In genomic region chr1:170675825-170676224, GRCh38 we compare ENCODE assay signal across 21 cellular contexts. TPM values are rescaled to one million over a fixed set of nuclear protein-coding genes. Genes with fewer than 3 reads are reported as not detected.
DNase-seq lines count a peak whose midpoint lies in the region; ATAC-seq, FAIRE-seq and TF ChIP-seq lines count a peak whose summit lies in the region.
"Had no signal": no experiment of that assay in that cellular context is flagged by ENCODE, and none has a peak within 500 bp of the region (broad histone marks: within the 10 kb centered on the region; RNA-seq: fewer than 3 reads in every experiment).

No MANE protein-coding gene starts in this region.

- no peaks in the 10 kb centered on the region for H3K9me3 ChIP-seq in mesenchymal stem cell (ENCODE audit: control insufficient read depth, low read length)
- no peaks in the 10 kb centered on the region for H3K9me3 ChIP-seq in smooth muscle cell (replicated peaks; ENCODE audit: low read depth)
- H3K9me3 ChIP-seq in BE2C: no peaks in the 10 kb centered on the region
- H3K9me3 ChIP-seq: A549, SJCRH30 had no signal

- peak; percentile 6 for FAIRE-seq in D721Med (lab: Jason Lieb, UNC)
- FAIRE-seq: A549 had no signal

- no peak overlapping the region for H2BK5ac ChIP-seq in mesenchymal stem cell (ENCODE audit: low read depth, low read length, poor library complexity, severe bottlenecking)

- H3K9ac ChIP-seq in mesenchymal stem cell (ENCODE audit: low read length) (peak overlapping the region; percentile 98), smooth muscle cell (ENCODE audit: low read depth) (no peak overlapping the region)

- H3K27me3 ChIP-seq in mesenchymal stem cell (ENCODE audit: control insufficient read depth in 1 of 2, insufficient read depth in 1 of 2, low read length in 2 of 2): peaks cover 0 to 12% of the 10 kb centered on the region in 2 experiments
- H3K27me3 ChIP-seq in smooth muscle cell (ENCODE audit: low read depth): peaks cover 6% of the 10 kb centered on the region
- peaks cover 45% of the 10 kb centered on the region for H3K27me3 ChIP-seq in BE2C
- H3K27me3 ChIP-seq: SJCRH30 had no signal

- no peak overlapping the region for H3K14ac ChIP-seq in mesenchymal stem cell (ENCODE audit: low read length in 2 of 2)

- DNase-seq in D721Med (ENCODE audit: insufficient read length, low spot score) (no peak), amniotic epithelial cell (ENCODE audit: low read depth) (peak; percentile 50), mesenchymal stem cell (no peak), smooth muscle cell (lab: John Stamatoyannopoulos, UW; ENCODE audit: unreplicated experiment) (no peak), omental fat pad (ENCODE audit: low spot score) (no peak), BE2C (no peak)
- DNase-seq: AML-193, COR-L47, KBM-7, NCI-H1417 treated with DMSO at 0.1 percent for 48 hours, NCI-H2029, NCI-H2171 treated with DMSO at 0.1 percent for 48 hours, NCI-H748 treated with DMSO at 0.1 percent for 48 hours, PC-3, SJCRH30 had no signal

- no peak overlapping the region for H2BK15ac ChIP-seq in mesenchymal stem cell (ENCODE audit: low read depth, poor library complexity, severe bottlenecking)

- H3K4me1 ChIP-seq in mesenchymal stem cell (ENCODE audit: control insufficient read depth, insufficient read depth, low read depth, low read length) (no peaks in the 10 kb centered on the region), smooth muscle cell (ENCODE audit: low read depth) (peaks cover 3% of the 10 kb centered on the region), BE2C (no peaks in the 10 kb centered on the region)
- H3K4me1 ChIP-seq: A549, SJCRH30 had no signal

- H4K8ac ChIP-seq in mesenchymal stem cell (ENCODE audit: low read length): no peak overlapping the region

- peaks cover 23% of the 10 kb centered on the region for H4K20me1 ChIP-seq in smooth muscle cell (ENCODE audit: low read depth)

- H2BK120ac ChIP-seq in mesenchymal stem cell (ENCODE audit: low read depth, low read length): no peak overlapping the region

- H3K27ac ChIP-seq in mesenchymal stem cell (ENCODE audit: low read length, poor library complexity, severe bottlenecking): no peak overlapping the region
- peak overlapping the region; percentile 47 for H3K27ac ChIP-seq in smooth muscle cell (ENCODE audit: low read depth)
- H3K27ac ChIP-seq: A549, RWPE1, SJCRH30 had no signal

- TF ChIP-seq CTCF in D721Med (IDR thresholded peaks at IDR 0.05; ENCODE audit: insufficient read depth, missing control alignments) (no peak), smooth muscle cell (IDR thresholded peaks at IDR 0.05; ENCODE audit: borderline replicate concordance, insufficient read depth, poor library complexity, severe bottlenecking) (no peak), omental fat pad (IDR thresholded peaks at IDR 0.05) (no peak), BE2C (IDR thresholded peaks at IDR 0.05; ENCODE audit: low read depth, low read length) (no peak)

- no peaks in the 10 kb centered on the region for H3K79me1 ChIP-seq in mesenchymal stem cell (replicated peaks; ENCODE audit: low read length, poor library complexity, severe bottlenecking)

- no peak overlapping the region for H2BK12ac ChIP-seq in mesenchymal stem cell (ENCODE audit: low read length in 2 of 2)

- H2AK5ac ChIP-seq in mesenchymal stem cell (ENCODE audit: low read length, severe bottlenecking): no peak overlapping the region

- H4K91ac ChIP-seq in mesenchymal stem cell (ENCODE audit: low read length): no peak overlapping the region

- peaks cover 95% of the 10 kb centered on the region for H3K79me2 ChIP-seq in smooth muscle cell (ENCODE audit: low read depth)

- H3K23ac ChIP-seq in mesenchymal stem cell (ENCODE audit: low read length in 2 of 2): no peak overlapping the region

- peak overlapping the region in 1 of 2 experiments; percentile 83 for H3K4me3 ChIP-seq in mesenchymal stem cell (ENCODE audit: insufficient read depth in 1 of 2, low read depth in 1 of 2, low read length in 2 of 2)
- no peak overlapping the region for H3K4me3 ChIP-seq in smooth muscle cell
- no peak overlapping the region for H3K4me3 ChIP-seq in BE2C (ENCODE audit: low read depth, low read length)
- H3K4me3 ChIP-seq: A549, SJCRH30 had no signal

- H3K18ac ChIP-seq in mesenchymal stem cell (ENCODE audit: low read depth in 1 of 2, low read length in 2 of 2): no peak overlapping the region

- H3F3A ChIP-seq in smooth muscle cell (ENCODE audit: low read depth): no peaks in the 10 kb centered on the region

- H3K36me3 ChIP-seq in mesenchymal stem cell (ENCODE audit: control insufficient read depth in 1 of 2, insufficient read depth in 2 of 2, low read depth in 1 of 2, low read length in 2 of 2) (peaks cover 0 to 91% of the 10 kb centered on the region in 2 experiments), smooth muscle cell (ENCODE audit: low read depth) (no peaks in the 10 kb centered on the region), BE2C (no peaks in the 10 kb centered on the region)
- H3K36me3 ChIP-seq: SJCRH30 had no signal

- ATAC-seq in omental fat pad (ENCODE audit: low FRiP score) (no peak), GM19351 (IDR thresholded peaks at IDR 0.05; ENCODE audit: unreplicated experiment) (no peak), HG02763 (IDR thresholded peaks at IDR 0.05; ENCODE audit: unreplicated experiment) (no peak)
- ATAC-seq: A549, HCT116, PC-3 had no signal

- H2AFZ ChIP-seq in mesenchymal stem cell (ENCODE audit: low read depth, low read length) (no peak overlapping the region), smooth muscle cell (ENCODE audit: low read depth) (no peak overlapping the region)

- no peak overlapping the region for H3K4ac ChIP-seq in mesenchymal stem cell (ENCODE audit: low read depth in 1 of 2, low read length in 2 of 2)

- H3K4me2 ChIP-seq in mesenchymal stem cell (ENCODE audit: low read length, poor library complexity, severe bottlenecking) (no peak overlapping the region), smooth muscle cell (peak overlapping the region; percentile 54)
- H3K4me2 ChIP-seq: A549 had no signal

RNA-seq across cellular contexts. Expression of gene PRRX1, which starts 11.9 kb away (rescaled TPM):
- polyA plus RNA-seq in mesenchymal stem cell (2013, experiment 1 of 2): 0.66 TPM
- polyA plus RNA-seq in mesenchymal stem cell (2013, experiment 2 of 2): 0.56 TPM
- 59.6 and 85.0 TPM in 2 replicates for total RNA-seq in smooth muscle cell
- polyA plus RNA-seq in smooth muscle cell: 24.9 and 31.9 TPM in 2 replicates
- 10 to 100 TPM; 25.4 to 44.0 (median 40.6) TPM for total RNA-seq in omental fat pad
- not detected for polyA plus RNA-seq in BE2C (2012; ENCODE audit: insufficient read depth, insufficient read length, low read depth)
- total RNA-seq: NCI-H460, PC-3 had no signal
